8 cellular contexts compared by ENCODE assay signal in the genomic region with DNA sequence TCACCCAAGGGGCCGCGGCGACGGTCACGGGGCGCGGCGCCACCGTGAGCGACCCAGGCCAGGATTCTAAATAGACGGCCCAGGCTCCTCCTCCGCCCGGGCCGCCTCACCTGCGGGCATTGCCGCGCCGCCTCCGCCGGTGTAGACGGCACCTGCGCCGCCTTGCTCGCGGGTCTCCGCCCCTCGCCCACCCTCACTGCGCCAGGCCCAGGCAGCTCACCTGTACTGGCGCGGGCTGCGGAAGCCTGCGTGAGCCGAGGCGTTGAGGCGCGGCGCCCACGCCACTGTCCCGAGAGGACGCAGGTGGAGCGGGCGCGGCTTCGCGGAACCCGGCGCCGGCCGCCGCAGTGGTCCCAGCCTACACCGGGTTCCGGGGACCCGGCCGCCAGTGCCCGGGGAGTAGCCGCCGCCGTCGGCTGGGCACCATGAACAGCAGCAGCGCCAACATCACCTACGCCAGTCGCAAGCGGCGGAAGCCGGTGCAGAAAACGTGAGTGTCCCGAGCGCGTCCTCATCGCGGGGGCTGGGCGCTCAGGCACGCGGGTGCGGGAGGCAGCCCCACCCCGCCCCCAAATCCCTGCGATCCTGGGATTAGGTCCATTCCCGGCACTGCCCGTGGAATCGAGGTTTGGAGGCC. TPM values are rescaled to one million over a fixed set of nuclear protein-coding genes. Genes with fewer than 3 reads are reported as not detected.
DNase-seq lines count a peak whose midpoint lies in the region; ATAC-seq and TF ChIP-seq lines count a peak whose summit lies in the region.

No MANE protein-coding gene starts in this region.

- H3K27me3 Mint-ChIP-seq in activated T-helper 17 cell treated with anti-CD3 and anti-CD28 coated beads, Interleukin-2, amount 50 U/mL, for 72 hours: no peaks in the 10 kb centered on the region

- H3K36me3 Mint-ChIP-seq in activated T-helper 17 cell treated with anti-CD3 and anti-CD28 coated beads, Interleukin-2, amount 50 U/mL, for 72 hours (ENCODE audit: low read depth): peaks cover 13% of the 10 kb centered on the region

- H3K4me3 ChIP-seq in osteoblast (ENCODE audit: insufficient read depth, low read length) (peak overlapping the region; percentile 91), thoracic aorta (peak overlapping the region; percentile 99)

- ATAC-seq in GM18517 (IDR thresholded peaks at IDR 0.05; ENCODE audit: unreplicated experiment) (peak; percentile 33), HG02798 (IDR thresholded peaks at IDR 0.05; ENCODE audit: poor library complexity, unreplicated experiment) (peak; percentile 43), foreskin keratinocyte (peak; percentile 65), thoracic aorta (ENCODE audit: insufficient number of reproducible peaks, low FRiP score, low read depth) (peak; percentile 22)
- peak; percentile 57 for ATAC-seq in activated T-helper 17 cell treated with anti-CD3 and anti-CD28 coated beads, Interleukin-2, amount 50 U/mL, for 72 hours (replicated peaks)

- H3K27ac Mint-ChIP-seq in activated T-helper 17 cell treated with anti-CD3 and anti-CD28 coated beads, Interleukin-2, amount 50 U/mL, for 72 hours: peak overlapping the region; percentile 96

- DNase-seq in NCI-H748 (lab: John Stamatoyannopoulos, UW; ENCODE audit: unreplicated experiment) (peak; percentile 81), foreskin keratinocyte (peak in 1 of 2 donors; percentile 15), osteoblast (ENCODE audit: insufficient read length, low spot score, missing footprints) (peak; percentile 48), thoracic aorta (ENCODE audit: low spot score) (no peak), SKM-1 treated with dmso at 0.1 percent for 144 hours (lab: John Stamatoyannopoulos, UW; ENCODE audit: unreplicated experiment) (no peak)

- H3K4me1 ChIP-seq in foreskin keratinocyte: peaks cover 27% of the 10 kb centered on the region
- H3K4me1 ChIP-seq in osteoblast (ENCODE audit: insufficient read depth, low read length): peaks cover 24% of the 10 kb centered on the region
- peaks cover 15 to 26% of the 10 kb centered on the region in 2 donors for H3K4me1 ChIP-seq in thoracic aorta (ENCODE audit: control insufficient read depth in 1 of 2, low read depth in 2 of 2)

- H4K20me1 ChIP-seq in osteoblast (ENCODE audit: insufficient read depth, low read length): peaks cover 26% of the 10 kb centered on the region

- H3K27me3 ChIP-seq in foreskin keratinocyte (no peaks in the 10 kb centered on the region), osteoblast (ENCODE audit: insufficient read depth, low read length) (no peaks in the 10 kb centered on the region), thoracic aorta (replicated peaks; ENCODE audit: insufficient read depth) (no peaks in the 10 kb centered on the region)

- no peak overlapping the region for H3K4me3 Mint-ChIP-seq in activated T-helper 17 cell treated with anti-CD3 and anti-CD28 coated beads, Interleukin-2, amount 50 U/mL, for 72 hours

- H3K4me2 ChIP-seq in osteoblast (ENCODE audit: insufficient read depth, low read length): peak overlapping the region; percentile 78

- peaks cover 7% of the 10 kb centered on the region for H3K9me3 Mint-ChIP-seq in activated T-helper 17 cell treated with anti-CD3 and anti-CD28 coated beads, Interleukin-2, amount 50 U/mL, for 72 hours

- H3K36me3 ChIP-seq in osteoblast (ENCODE audit: insufficient read depth, low read length): no peaks in the 10 kb centered on the region
- no peaks in the 10 kb centered on the region for H3K36me3 ChIP-seq in thoracic aorta

- H3K79me2 ChIP-seq in osteoblast (ENCODE audit: insufficient read depth, low read length): peaks cover 57% of the 10 kb centered on the region

- H3K4me1 Mint-ChIP-seq in activated T-helper 17 cell treated with anti-CD3 and anti-CD28 coated beads, Interleukin-2, amount 50 U/mL, for 72 hours: peaks cover 26% of the 10 kb centered on the region

- peak overlapping the region; percentile 17 for H2AFZ ChIP-seq in osteoblast (ENCODE audit: low read length)

- H3K27ac ChIP-seq in foreskin keratinocyte (peak overlapping the region; percentile 63), osteoblast (ENCODE audit: low read depth, low read length) (peak overlapping the region; percentile 89), thoracic aorta (peak overlapping the region; percentile 90 to 93)

- H3K9me3 ChIP-seq in osteoblast (ENCODE audit: low read depth, low read length) (no peaks in the 10 kb centered on the region), thoracic aorta (no peaks in the 10 kb centered on the region)

- no peak for TF ChIP-seq CTCF in foreskin keratinocyte (conservative IDR thresholded peaks at IDR 0.05)
- no peak for TF ChIP-seq CTCF in osteoblast (IDR thresholded peaks at IDR 0.05; ENCODE audit: extremely low read depth, low read depth, low read length)
- TF ChIP-seq CTCF in thoracic aorta (IDR thresholded peaks at IDR 0.05): no peak

RNA-seq across cellular contexts. Expression of a gene that starts 0.5 kb away (rescaled TPM):
- total RNA-seq in activated T-helper 17 cell treated with anti-CD3 and anti-CD28 coated beads, Interleukin-2, amount 50 U/mL, for 72 hours: 10 to 100 TPM; 62.0 to 64.3 TPM
- total RNA-seq in foreskin keratinocyte: 18.4 and 26.0 TPM in 2 replicates
- polyA plus RNA-seq in foreskin keratinocyte: 1.6 and 2.8 TPM in 2 replicates
- 274 and 313 TPM in 2 replicates for total RNA-seq in osteoblast
- 100 to 1,000 TPM; 131 to 191 TPM for total RNA-seq in thoracic aorta

Comparison
In these comparisons a context has a peak if more than half of its experiments do, and no peak if none do; other contexts are left out.
1. DNase-seq: peak in NCI-H748 (single experiment) and osteoblast (single experiment); none in thoracic aorta (single experiment) and SKM-1 treated with dmso at 0.1 percent for 144 hours (single experiment).
2. Peak in every context shown above with its lines, with median percentiles within 50 percentile points of each other: ATAC-seq and H3K27ac ChIP-seq.